ENCODE assay signal across 14 cellular contexts in the genomic region with DNA sequence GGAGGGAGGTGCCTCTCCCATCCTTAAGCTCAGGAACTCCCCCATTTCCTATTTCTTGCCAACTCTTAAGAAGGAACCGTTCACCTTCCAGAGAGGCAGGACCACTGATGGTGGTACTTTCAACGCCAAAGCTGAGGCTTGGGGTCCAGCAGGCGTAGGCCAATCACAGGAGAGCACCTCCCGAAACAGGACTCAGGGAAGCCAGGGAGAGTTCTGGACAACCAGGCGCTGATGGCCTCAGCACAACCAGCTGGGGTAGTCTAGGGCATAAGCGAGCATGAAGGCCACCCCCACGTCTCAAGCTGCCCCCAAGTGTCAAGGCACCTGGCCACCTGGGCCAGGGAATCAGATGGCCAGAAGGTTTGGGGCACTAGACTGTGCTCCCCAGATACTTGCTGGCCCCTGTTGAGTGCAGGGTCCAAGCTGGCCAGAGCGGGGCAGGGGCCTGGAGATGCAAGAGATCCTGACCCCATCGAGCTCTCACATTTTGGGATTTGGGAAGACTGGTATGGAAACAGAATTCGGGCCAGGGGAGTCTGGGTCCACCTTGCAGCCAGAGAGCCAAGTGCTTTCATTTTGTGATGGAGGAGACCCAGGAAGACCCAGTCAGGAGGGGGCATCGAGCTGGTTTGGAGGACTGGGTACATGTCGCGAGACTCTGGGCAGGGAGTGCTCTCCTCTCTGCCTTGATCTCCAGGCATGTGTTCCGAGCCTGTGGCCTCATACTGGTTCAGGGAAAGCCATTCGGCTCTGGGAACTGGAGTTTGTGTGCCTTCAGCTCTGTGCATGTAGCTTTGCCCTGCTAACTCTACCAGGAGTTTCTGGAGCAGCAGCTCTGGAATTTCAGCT. TPM values are rescaled to one million over a fixed set of nuclear protein-coding genes. Genes with fewer than 3 reads are reported as not detected.
DNase-seq lines count a peak whose midpoint lies in the region; ATAC-seq and TF ChIP-seq lines count a peak whose summit lies in the region.
"Had no signal": no experiment of that assay in that cellular context is flagged by ENCODE, and none has a peak within 500 bp of the region (broad histone marks: within the 10 kb centered on the region; RNA-seq: fewer than 3 reads in every experiment).

No MANE protein-coding gene starts in this region.

- H3K4me3 ChIP-seq in foreskin fibroblast (ENCODE audit: low read depth in 1 of 2, low read length in 2 of 2) = no peak overlapping the region
- H3K4me3 ChIP-seq in tibial artery = no peak overlapping the region
- H3K4me3 ChIP-seq: coronary artery, GM12878, right lobe of liver had no signal

- H3K4me1 Mint-ChIP-seq in naive thymus-derived CD8-positive, alpha-beta T cell = peaks cover 32 to 59% (median 50%) of the 10 kb centered on the region in 4 donors

- H3K4me3 Mint-ChIP-seq in naive thymus-derived CD8-positive, alpha-beta T cell = peak overlapping the region; percentile 91 to 100 (median 95)

- peaks cover 50 to 67% of the 10 kb centered on the region in 2 donors for H3K36me3 Mint-ChIP-seq in activated naive CD4-positive, alpha-beta T cell treated with anti-CD3 and anti-CD28 coated beads, Interleukin-2, amount 50 U/mL, for 72 hours
- H3K36me3 Mint-ChIP-seq in naive thymus-derived CD8-positive, alpha-beta T cell = peaks cover 4 to 22% (median 14%) of the 10 kb centered on the region in 3 donors

- H3K27ac Mint-ChIP-seq in activated naive CD4-positive, alpha-beta T cell treated with anti-CD3 and anti-CD28 coated beads, Interleukin-2, amount 50 U/mL, for 72 hours = peak overlapping the region; percentile 99
- peak overlapping the region; percentile 94 to 99 (median 97) for H3K27ac Mint-ChIP-seq in naive thymus-derived CD8-positive, alpha-beta T cell

- ATAC-seq in activated naive CD4-positive, alpha-beta T cell treated with anti-CD3 and anti-CD28 coated beads, Interleukin-2, amount 50 U/mL, for 72 hours = peak; percentile 47 to 52
- ATAC-seq in naive thymus-derived CD8-positive, alpha-beta T cell = peak; percentile 30 to 37
- no peak for ATAC-seq in GM21786 (IDR thresholded peaks at IDR 0.05; ENCODE audit: unreplicated experiment)

- no peaks in the 10 kb centered on the region for H3K36me3 ChIP-seq in tibial artery
- H3K36me3 ChIP-seq: right lobe of liver had no signal

- intact Hi-C loops in tibial artery (cut with DNase I; ENCODE audit: low total_unique reads) = no loop called here

- TF ChIP-seq CTCF in foreskin fibroblast (IDR thresholded peaks at IDR 0.05; ENCODE audit: low read depth, low read length) = no peak
- TF ChIP-seq CTCF in tibial artery (IDR thresholded peaks at IDR 0.05) = no peak

- peaks cover 0 to 4% (median 0%) of the 10 kb centered on the region in 3 donors for H3K9me3 ChIP-seq in tibial artery
- H3K9me3 ChIP-seq: right lobe of liver had no signal

- no peaks in the 10 kb centered on the region for H3K4me1 ChIP-seq in tibial artery
- H3K4me1 ChIP-seq: right lobe of liver had no signal

- H3K27ac ChIP-seq in tibial artery = no peak overlapping the region
- H3K27ac ChIP-seq: coronary artery, right lobe of liver had no signal

- POLR2A ChIA-PET in naive thymus-derived CD8-positive, alpha-beta T cell (lab: Charles Lee) = interaction anchor here (1.0 to 1.6 kb wide), 4 partner anchors 27 to 104 kb away, joined by 3 to 10 read pairs (median 4); no protein-coding TSS in a partner anchor

- peak; percentile 45 for DNase-seq in stimulated activated CD4-positive, alpha-beta T cell treated with anti-CD3 and anti-CD28 coated beads, Interleukin-4, amount 100 ng/mL, for 1 hour
- DNase-seq in stimulated activated CD4-positive, alpha-beta T cell treated with anti-CD3 and anti-CD28 coated beads, Interleukin-2, amount 100 ng/mL, for 48 hours = no peak
- no peak for DNase-seq in activated naive CD4-positive, alpha-beta T cell treated with anti-CD3 and anti-CD28 coated beads, Interleukin-2, amount 50 U/mL, for 72 hours (ENCODE audit: low spot score in 2 of 2)
- DNase-seq in naive thymus-derived CD8-positive, alpha-beta T cell = peak in 4 of 10 donors; percentile 38 to 74 (median 46)
- DNase-seq in SK-N-DZ (ENCODE audit: low spot score) = no peak
- DNase-seq in foreskin fibroblast = no peak
- DNase-seq in tibial artery = no peak
- DNase-seq: DMS79, NCI-H1417 treated with DMSO at 0.1 percent for 48 hours, right lobe of liver, Right ventricle myocardium superior had no signal

- peaks cover 0 to 2% of the 10 kb centered on the region in 2 donors for H3K9me3 Mint-ChIP-seq in activated naive CD4-positive, alpha-beta T cell treated with anti-CD3 and anti-CD28 coated beads, Interleukin-2, amount 50 U/mL, for 72 hours
- no peaks in the 10 kb centered on the region for H3K9me3 Mint-ChIP-seq in naive thymus-derived CD8-positive, alpha-beta T cell

- H3K27me3 ChIP-seq in tibial artery = peaks cover 0 to 16% of the 10 kb centered on the region in 2 donors
- H3K27me3 ChIP-seq: right lobe of liver had no signal

- no peaks in the 10 kb centered on the region for H3K27me3 Mint-ChIP-seq in naive thymus-derived CD8-positive, alpha-beta T cell

RNA-seq across cellular contexts. Expression of gene CD6, which starts 0.9 kb away (rescaled TPM):
- 100 to 1,000 TPM; 227 to 339 TPM for total RNA-seq in activated naive CD4-positive, alpha-beta T cell treated with anti-CD3 and anti-CD28 coated beads, Interleukin-2, amount 50 U/mL, for 72 hours
- total RNA-seq in naive thymus-derived CD8-positive, alpha-beta T cell = 100 to 1,000 TPM; 384 to 405 TPM
- polyA plus RNA-seq in naive thymus-derived CD8-positive, alpha-beta T cell = 100 to 1,000 TPM; 150 to 199 (median 153) TPM
- polyA plus RNA-seq in SK-N-DZ (2014; cell fraction: cytosol; rRNA removed) = not detected in 2 replicates
- polyA plus RNA-seq in SK-N-DZ (2014; cell fraction: nucleus; rRNA removed) = not detected in 2 replicates

RNA-seq across cellular contexts. Expression of gene SLC15A3, which starts 20.4 kb away (rescaled TPM):
- 1 to 10 TPM; 5.9 to 9.0 TPM for total RNA-seq in activated naive CD4-positive, alpha-beta T cell treated with anti-CD3 and anti-CD28 coated beads, Interleukin-2, amount 50 U/mL, for 72 hours
- 10 to 100 TPM; 13.6 to 14.9 TPM for total RNA-seq in naive thymus-derived CD8-positive, alpha-beta T cell
- 1 to 10 TPM in 2 of 3 donors, under 1 TPM in 1; 0.90 to 3.4 (median 1.0) TPM for polyA plus RNA-seq in naive thymus-derived CD8-positive, alpha-beta T cell
- 0.21 TPM in 1 of 2 replicates, not detected in the other for polyA plus RNA-seq in SK-N-DZ (2014; cell fraction: cytosol; rRNA removed)
- polyA plus RNA-seq in SK-N-DZ (2014; cell fraction: nucleus; rRNA removed) = not detected in 2 replicates

RNA-seq across cellular contexts. Expression of gene TMEM132A, which starts 48.1 kb away (rescaled TPM):
- 1 to 10 TPM in 1 of 2 donors, under 1 TPM in 1; 0.71 to 1.4 TPM for total RNA-seq in activated naive CD4-positive, alpha-beta T cell treated with anti-CD3 and anti-CD28 coated beads, Interleukin-2, amount 50 U/mL, for 72 hours
- under 1 TPM in 1 of 2 experiments, not detected in 1; 0.88 TPM for total RNA-seq in naive thymus-derived CD8-positive, alpha-beta T cell
- not detected for polyA plus RNA-seq in naive thymus-derived CD8-positive, alpha-beta T cell
- polyA plus RNA-seq in SK-N-DZ (2014; cell fraction: cytosol; rRNA removed) = 206 and 314 TPM in 2 replicates
- 775 and 968 TPM in 2 replicates for polyA plus RNA-seq in SK-N-DZ (2014; cell fraction: nucleus; rRNA removed)

RNA-seq across cellular contexts. Expression of gene TMEM109, which starts 58.4 kb away (rescaled TPM):
- 10 to 100 TPM; 31.9 to 95.1 TPM for total RNA-seq in activated naive CD4-positive, alpha-beta T cell treated with anti-CD3 and anti-CD28 coated beads, Interleukin-2, amount 50 U/mL, for 72 hours
- 10 to 100 TPM; 52.4 to 60.5 TPM for total RNA-seq in naive thymus-derived CD8-positive, alpha-beta T cell
- 100 to 1,000 TPM; 216 to 295 (median 272) TPM for polyA plus RNA-seq in naive thymus-derived CD8-positive, alpha-beta T cell
- polyA plus RNA-seq in SK-N-DZ (2014; cell fraction: cytosol; rRNA removed) = 32.4 and 34.1 TPM in 2 replicates
- 12.8 and 16.7 TPM in 2 replicates for polyA plus RNA-seq in SK-N-DZ (2014; cell fraction: nucleus; rRNA removed)
